Comparison of ENCODE assay signal across 31 cellular contexts in the genomic region with DNA sequence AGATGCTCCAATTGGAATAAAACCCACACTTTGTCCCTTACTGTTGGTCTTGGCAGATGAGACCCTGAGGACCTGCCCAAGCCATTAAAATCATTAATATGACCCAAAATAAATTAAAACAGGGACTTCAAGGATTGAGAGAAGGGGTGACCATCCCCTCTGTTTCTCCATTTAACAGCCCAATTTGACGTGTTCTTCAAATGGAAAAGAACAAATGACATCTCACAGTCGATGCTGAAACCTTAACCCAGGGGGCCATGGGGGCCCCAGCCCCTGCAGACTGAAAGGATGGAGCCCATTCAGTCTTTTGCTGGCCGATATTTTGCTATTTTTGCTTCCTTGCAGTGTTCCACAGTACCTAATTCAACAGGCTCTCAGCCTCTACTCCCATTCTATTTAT.
"Had no signal": no experiment of that assay in that cellular context is flagged by ENCODE, and none has a peak within 500 bp of the region (broad histone marks: within the 10 kb centered on the region; RNA-seq: fewer than 3 reads in every experiment).

No MANE protein-coding gene starts in this region.

- H3K36me3 Mint-ChIP-seq: activated CD4-positive, alpha-beta memory T cell treated with anti-CD3 and anti-CD28 coated beads for 36 hours; activated naive CD4-positive, alpha-beta T cell treated with anti-CD3 and anti-CD28 coated beads, Interleukin-2, amount 50 U/mL, for 72 hours; activated naive CD8-positive, alpha-beta T cell treated with anti-CD3 and anti-CD28 coated beads for 36 hours had no signal

- H3K27me3 ChIP-seq: adrenal gland, body of pancreas, brain microvascular endothelial cell, breast epithelium had no signal

- H3K27ac ChIP-seq: adrenal gland, body of pancreas, brain microvascular endothelial cell, breast epithelium, VCaP had no signal

- ATAC-seq: activated CD8-positive, alpha-beta T cell treated with anti-CD3 and anti-CD28 coated beads for 36 hours; activated naive CD4-positive, alpha-beta T cell treated with anti-CD3 and anti-CD28 coated beads, Interleukin-2, amount 50 U/mL, for 72 hours; activated T-cell treated with anti-CD3 and anti-CD28 coated beads, Interleukin-2, amount 50 U/mL, for 4 hours; activated T-cell treated with anti-CD3 and anti-CD28 coated beads, Interleukin-2, amount 50 U/mL, for 72 hours; activated T-helper 17 cell treated with anti-CD3 and anti-CD28 coated beads, Interleukin-2, amount 50 U/mL, for 72 hours; body of pancreas had no signal

- DNase-seq: activated B cell treated with CpG ODN at 0.5 μM for 24 hours; activated CD4-positive, alpha-beta memory T cell treated with anti-CD3 and anti-CD28 coated beads for 36 hours; activated CD4-positive, alpha-beta T cell treated with anti-CD3 and anti-CD28 coated beads for 4 hours; activated CD4-positive, alpha-beta T cell treated with anti-CD3 and anti-CD28 coated beads, Interleukin-2, amount 10 ng/mL, durations not matched to agents 24 days and 14 days; activated CD4-positive, alpha-beta T cell treated with anti-CD3 and anti-CD28 coated beads, Interleukin-2, amount 50 U/mL, for 1 hour; activated CD4-positive, alpha-beta T cell treated with anti-CD3 and anti-CD28 coated beads, Interleukin-2, amount 50 U/mL, for 4 hours; activated CD4-positive, CD25-positive, alpha-beta regulatory T cell treated with anti-CD3 and anti-CD28 coated beads, Interleukin-2, amount 50 U/mL, for 72 hours; activated CD8-positive, alpha-beta memory T cell treated with anti-CD3 and anti-CD28 coated beads, Interleukin-2, amount 50 U/mL, for 4 hours; activated CD8-positive, alpha-beta T cell treated with anti-CD3 and anti-CD28 coated beads for 36 hours; activated effector memory CD4-positive, alpha-beta T cell treated with anti-CD3 and anti-CD28 coated beads, Interleukin-2, amount 50 U/mL, for 16 hours; activated gamma-delta T cell treated with Interleukin-2 at 50 U/mL for 16 hours; activated naive CD4-positive, alpha-beta T cell; activated naive CD4-positive, alpha-beta T cell treated with anti-CD3 and anti-CD28 coated beads for 36 hours; activated naive CD8-positive, alpha-beta T cell treated with anti-CD3 and anti-CD28 coated beads for 36 hours; activated T-cell treated with anti-CD3 and anti-CD28 coated beads for 4 hours; activated T-cell treated with anti-CD3 and anti-CD28 coated beads, Interleukin-2, amount 50 U/mL, for 1 hour; activated T-cell treated with anti-CD3 and anti-CD28 coated beads, Interleukin-2, amount 50 U/mL, for 4 hours; activated T-cell treated with anti-CD3 and anti-CD28 coated beads, Interleukin-2, amount 50 U/mL, for 72 hours; adrenal gland; amniotic stem cell; brain microvascular endothelial cell; central memory CD4-positive, alpha-beta T cell; T-helper 2 cell; T-helper 9 cell had no signal

- H3K36me3 ChIP-seq: adrenal gland, brain microvascular endothelial cell, breast epithelium had no signal

- H3K4me1 Mint-ChIP-seq: activated naive CD8-positive, alpha-beta T cell treated with anti-CD3 and anti-CD28 coated beads for 36 hours; activated T-helper 17 cell treated with anti-CD3 and anti-CD28 coated beads, Interleukin-2, amount 50 U/mL, for 72 hours had no signal

- H3K27ac Mint-ChIP-seq: activated B cell treated with CpG ODN at 0.5 μM for 24 hours; activated CD4-positive, alpha-beta memory T cell treated with anti-CD3 and anti-CD28 coated beads for 36 hours; activated CD4-positive, alpha-beta T cell treated with anti-CD3 and anti-CD28 coated beads, Interleukin-2, amount 10 ng/mL, durations not matched to agents 24 days and 14 days; activated CD8-positive, alpha-beta T cell treated with anti-CD3 and anti-CD28 coated beads for 36 hours; activated naive CD4-positive, alpha-beta T cell treated with anti-CD3 and anti-CD28 coated beads for 36 hours; activated naive CD4-positive, alpha-beta T cell treated with anti-CD3 and anti-CD28 coated beads, Interleukin-2, amount 50 U/mL, for 72 hours; activated naive CD8-positive, alpha-beta T cell treated with anti-CD3 and anti-CD28 coated beads for 36 hours; activated T-cell treated with anti-CD3 and anti-CD28 coated beads, Interleukin-2, amount 50 U/mL, for 72 hours; activated T-helper 1 cell treated with anti-CD3 and anti-CD28 coated beads, Interleukin-12 subunit alpha, Interleukin-12 subunit beta, Interleukin-2, Interleukin-4 antibody, amounts not matched to agents 30 ng/mL and 10 ng/mL and 1 ng/mL, durations not matched to agents 14 hours and 24 hours and 36 hours; activated T-helper 17 cell treated with anti-CD3 and anti-CD28 coated beads, Interleukin-2, amount 50 U/mL, for 72 hours; T-helper 2 cell treated with Interferon-gamma antibody and Interleukin-4, amounts not matched to agents 5 μg/mL and 100 μg/mL, for 36 hours had no signal

- H3K9me3 ChIP-seq: adrenal gland, body of pancreas, breast epithelium had no signal

- H3K27me3 Mint-ChIP-seq: activated CD8-positive, alpha-beta T cell treated with anti-CD3 and anti-CD28 coated beads for 36 hours; activated naive CD8-positive, alpha-beta T cell treated with anti-CD3 and anti-CD28 coated beads for 36 hours; activated T-helper 17 cell treated with anti-CD3 and anti-CD28 coated beads, Interleukin-2, amount 50 U/mL, for 72 hours had no signal

- H3K4me3 ChIP-seq: adrenal gland, body of pancreas, breast epithelium had no signal

- H3K4me3 Mint-ChIP-seq: activated B cell treated with CpG ODN at 0.5 μM for 24 hours; activated CD4-positive, alpha-beta memory T cell treated with anti-CD3 and anti-CD28 coated beads for 36 hours; activated CD4-positive, alpha-beta T cell treated with anti-CD3 and anti-CD28 coated beads, Interleukin-2, amount 10 ng/mL, durations not matched to agents 24 days and 14 days; activated CD8-positive, alpha-beta T cell treated with anti-CD3 and anti-CD28 coated beads for 36 hours; activated naive CD4-positive, alpha-beta T cell treated with anti-CD3 and anti-CD28 coated beads for 36 hours; activated naive CD8-positive, alpha-beta T cell treated with anti-CD3 and anti-CD28 coated beads for 36 hours; activated T-cell treated with anti-CD3 and anti-CD28 coated beads, Interleukin-2, amount 50 U/mL, for 4 hours; activated T-cell treated with anti-CD3 and anti-CD28 coated beads, Interleukin-2, amount 50 U/mL, for 72 hours; activated T-helper 1 cell treated with anti-CD3 and anti-CD28 coated beads, Interleukin-12 subunit alpha, Interleukin-12 subunit beta, Interleukin-2, Interleukin-4 antibody, amounts not matched to agents 30 ng/mL and 10 ng/mL and 1 ng/mL, durations not matched to agents 14 hours and 24 hours and 36 hours; activated T-helper 17 cell treated with anti-CD3 and anti-CD28 coated beads, Interleukin-2, amount 50 U/mL, for 72 hours; T-helper 2 cell treated with Interferon-gamma antibody and Interleukin-4, amounts not matched to agents 5 μg/mL and 100 μg/mL, for 36 hours had no signal
